34 cellular contexts compared by ENCODE assay signal in genomic region chr12:119712721-119713120, GRCh38.
"Had no signal": no experiment of that assay in that cellular context is flagged by ENCODE, and none has a peak within 500 bp of the region (broad histone marks: within the 10 kb centered on the region; RNA-seq: fewer than 3 reads in every experiment).

No MANE protein-coding gene starts in this region.

- H3K27me3 ChIP-seq: breast epithelium, esophagus squamous epithelium, pancreas, sigmoid colon had no signal

- H3K4me3 Mint-ChIP-seq: activated CD8-positive, alpha-beta memory T cell treated with anti-CD3 and anti-CD28 coated beads, Interleukin-2, amount 10 ng/mL, durations not matched to agents 7 days and 5 days; activated CD8-positive, alpha-beta T cell treated with anti-CD3 and anti-CD28 coated beads for 36 hours; central memory CD8-positive, alpha-beta T cell; memory B cell; naive thymus-derived CD4-positive, alpha-beta T cell; neural crest cell; stimulated activated memory B cell treated with anti-CD40 and anti-IgM and Interleukin-4, amounts not matched to agents 10 μg/mL and 1 μg/mL and 100 μg/mL, for 72 hours; T-helper 17 cell; type B pancreatic cell; WTC11 had no signal

- FAIRE-seq: colon, endometrium, pancreas, small intestine had no signal

- H3K27ac ChIP-seq: epithelial cell of prostate, pancreas, prostate gland, sigmoid colon, thoracic aorta had no signal

- H3K9me3 ChIP-seq: breast epithelium, esophagus squamous epithelium, pancreas, prostate gland, sigmoid colon, thoracic aorta had no signal

- H3K4me1 Mint-ChIP-seq: activated CD8-positive, alpha-beta memory T cell treated with anti-CD3 and anti-CD28 coated beads, Interleukin-2, amount 10 ng/mL, durations not matched to agents 7 days and 5 days; central memory CD8-positive, alpha-beta T cell; memory B cell; naive thymus-derived CD4-positive, alpha-beta T cell; stimulated activated memory B cell treated with anti-CD40 and anti-IgM and Interleukin-4, amounts not matched to agents 10 μg/mL and 1 μg/mL and 100 μg/mL, for 72 hours; T-helper 17 cell; WTC11 had no signal

- H3K9me3 Mint-ChIP-seq: activated CD8-positive, alpha-beta T cell treated with anti-CD3 and anti-CD28 coated beads for 36 hours; central memory CD8-positive, alpha-beta T cell; memory B cell; type B pancreatic cell; WTC11 had no signal

- H3K4me3 ChIP-seq: breast epithelium, esophagus squamous epithelium, pancreas, prostate gland, sigmoid colon, thoracic aorta had no signal

- H3K27ac Mint-ChIP-seq: activated CD8-positive, alpha-beta memory T cell treated with anti-CD3 and anti-CD28 coated beads, Interleukin-2, amount 10 ng/mL, durations not matched to agents 7 days and 5 days; activated CD8-positive, alpha-beta T cell treated with anti-CD3 and anti-CD28 coated beads for 36 hours; memory B cell; naive thymus-derived CD4-positive, alpha-beta T cell; stimulated activated memory B cell treated with anti-CD40 and anti-IgM and Interleukin-4, amounts not matched to agents 10 μg/mL and 1 μg/mL and 100 μg/mL, for 72 hours; T-helper 17 cell; type B pancreatic cell; WTC11 had no signal

- H3K27me3 Mint-ChIP-seq: activated CD8-positive, alpha-beta memory T cell treated with anti-CD3 and anti-CD28 coated beads, Interleukin-2, amount 10 ng/mL, durations not matched to agents 7 days and 5 days; activated CD8-positive, alpha-beta T cell treated with anti-CD3 and anti-CD28 coated beads for 36 hours; central memory CD8-positive, alpha-beta T cell; memory B cell; naive thymus-derived CD4-positive, alpha-beta T cell; stimulated activated memory B cell treated with anti-CD40 and anti-IgM and Interleukin-4, amounts not matched to agents 10 μg/mL and 1 μg/mL and 100 μg/mL, for 72 hours; T-helper 17 cell; type B pancreatic cell had no signal

- H3K36me3 ChIP-seq: breast epithelium, pancreas, prostate gland, sigmoid colon, thoracic aorta had no signal

- DNase-seq: activated CD4-positive, alpha-beta T cell treated with anti-CD3 and anti-CD28 coated beads, Interleukin-2, amount 50 U/mL, for 1 hour; activated CD8-positive, alpha-beta memory T cell treated with anti-CD3 and anti-CD28 coated beads, Interleukin-2, amount 10 ng/mL, durations not matched to agents 7 days and 5 days; activated CD8-positive, alpha-beta T cell treated with anti-CD3 and anti-CD28 coated beads for 36 hours; activated naive CD4-positive, alpha-beta T cell; activated T-cell treated with anti-CD3 and anti-CD28 coated beads, Interleukin-2, amount 50 U/mL, for 48 hours; dermis blood vessel endothelial cell; effector CD8-positive, alpha-beta T cell; esophagus squamous epithelium; foreskin melanocyte; islet precursor cell; left colon; midbrain; naive thymus-derived CD4-positive, alpha-beta T cell; pancreas; retina; sigmoid colon; stimulated activated CD4-positive, alpha-beta T cell treated with anti-CD3 and anti-CD28 coated beads, Interleukin-4, amount 100 ng/mL, for 4 hours; stimulated activated CD8-positive, alpha-beta memory T cell treated with anti-CD3 and anti-CD28 coated beads, Interleukin-4, amount 100 ng/mL, for 48 hours; T-helper 17 cell; T1000 had no signal

- H3K4me1 ChIP-seq: breast epithelium, prostate gland had no signal

- ATAC-seq: activated CD8-positive, alpha-beta memory T cell treated with anti-CD3 and anti-CD28 coated beads, Interleukin-2, amount 10 ng/mL, durations not matched to agents 7 days and 5 days; activated CD8-positive, alpha-beta T cell treated with anti-CD3 and anti-CD28 coated beads for 36 hours; activated naive CD4-positive, alpha-beta T cell treated with anti-CD3 and anti-CD28 coated beads, Interleukin-2, amount 50 U/mL, for 72 hours; left colon; naive thymus-derived CD4-positive, alpha-beta T cell; pancreas; stimulated activated memory B cell treated with anti-CD40 and anti-IgM and Interleukin-4, amounts not matched to agents 10 μg/mL and 1 μg/mL and 100 μg/mL, for 72 hours; T-helper 17 cell had no signal
